In the genomic region with DNA sequence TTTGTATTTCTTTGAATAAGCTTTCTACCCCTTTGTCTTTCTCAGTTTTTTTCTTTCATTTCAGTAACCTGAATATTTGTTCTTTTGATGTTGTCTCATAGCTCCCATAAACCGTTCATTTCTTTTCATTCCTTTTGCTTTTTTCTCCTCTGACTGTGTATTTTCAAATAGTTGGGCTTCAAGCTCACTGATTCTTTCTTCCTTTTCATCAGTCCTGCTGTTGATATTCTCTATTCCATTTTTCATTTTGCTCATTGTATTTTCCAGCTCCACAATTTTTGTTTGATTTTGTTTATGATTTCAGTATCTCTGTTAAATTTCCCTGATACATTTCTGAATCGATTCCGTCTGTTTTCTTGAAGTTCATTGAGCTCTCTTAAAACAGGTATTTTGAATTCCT, we compare ENCODE assay signal across 31 cellular contexts.
"Had no signal": no experiment of that assay in that cellular context is flagged by ENCODE, and none has a peak within 500 bp of the region (broad histone marks: within the 10 kb centered on the region; RNA-seq: fewer than 3 reads in every experiment).

No MANE protein-coding gene starts in this region.

- H3K36me3 ChIP-seq: neutrophil, right atrium auricular region, thoracic aorta, upper lobe of right lung had no signal

- H3K79me2 ChIP-seq: parathyroid adenoma had no signal

- H3K27ac Mint-ChIP-seq: mesothelial cell of epicardium; naive B cell; natural killer cell; nephron progenitor cell; neural progenitor cell; progenitor cell of endocrine pancreas; stimulated activated naive CD8-positive, alpha-beta T cell treated with anti-CD3 and anti-CD28 coated beads, Interleukin-15, Interleukin-2, amounts not matched to agents 100 ng/mL and 50 ng/mL, for 24 hours had no signal

- H3K4me2 ChIP-seq: neural progenitor cell had no signal

- DNase-seq: hippocampal formation; kidney glomerular epithelial cell; left colon; left lung; mesendoderm; naive B cell; natural killer cell; nephron progenitor cell; occipital lobe; stimulated activated CD4-positive, alpha-beta T cell treated with anti-CD3 and anti-CD28 coated beads, Interleukin-12 subunit alpha, Interleukin-12 subunit beta, amount 100 ng/mL, for 4 hours; stimulated activated CD4-positive, alpha-beta T cell treated with anti-CD3 and anti-CD28 coated beads, Interleukin-15, amount 100 ng/mL, for 24 hours; stimulated activated CD4-positive, alpha-beta T cell treated with anti-CD3 and anti-CD28 coated beads, Interleukin-2, amount 100 ng/mL, for 24 hours; stimulated activated CD4-positive, alpha-beta T cell treated with anti-CD3 and anti-CD28 coated beads, Interleukin-4, amount 100 ng/mL, for 1 hour; stimulated activated naive CD4-positive, alpha-beta T cell; tibial artery; trophoblast cell; upper lobe of right lung had no signal

- H2AFZ ChIP-seq: neural progenitor cell, parathyroid adenoma had no signal

- H3K4me3 Mint-ChIP-seq: mesothelial cell of epicardium; naive B cell; natural killer cell; nephron progenitor cell; neural progenitor cell; stimulated activated naive CD8-positive, alpha-beta T cell treated with anti-CD3 and anti-CD28 coated beads, Interleukin-15, Interleukin-2, amounts not matched to agents 100 ng/mL and 50 ng/mL, for 24 hours had no signal

- H3K27me3 Mint-ChIP-seq: naive B cell; progenitor cell of endocrine pancreas; stimulated activated naive CD8-positive, alpha-beta T cell treated with anti-CD3 and anti-CD28 coated beads, Interleukin-15, Interleukin-2, amounts not matched to agents 100 ng/mL and 50 ng/mL, for 24 hours had no signal

- H3K4me3 ChIP-seq: left lung, lung, neural progenitor cell, right atrium auricular region, skin epidermis, suprapubic skin, thoracic aorta, tibial artery, upper lobe of right lung had no signal

- H3K4me1 Mint-ChIP-seq: mesothelial cell of epicardium, nephron progenitor cell, neural progenitor cell had no signal

- H3K9ac ChIP-seq: neural progenitor cell, parathyroid adenoma had no signal

- H3K27ac ChIP-seq: left lung, neural progenitor cell, neutrophil, parathyroid adenoma, right atrium auricular region, skin epidermis, suprapubic skin, thoracic aorta, tibial artery, upper lobe of right lung had no signal

- H3K27me3 ChIP-seq: left lung, neural progenitor cell, neutrophil, right atrium auricular region, suprapubic skin, tibial artery, upper lobe of right lung had no signal

- H3K4me1 ChIP-seq: left lung, neural progenitor cell, parathyroid adenoma, right atrium auricular region, suprapubic skin, tibial artery, upper lobe of right lung had no signal

- ATAC-seq: left colon, left lung, natural killer cell, sciatic nerve, upper lobe of right lung had no signal

- FAIRE-seq: keratinocyte, urothelium cell line had no signal
